8 cellular contexts compared by ENCODE assay signal in the genomic region with DNA sequence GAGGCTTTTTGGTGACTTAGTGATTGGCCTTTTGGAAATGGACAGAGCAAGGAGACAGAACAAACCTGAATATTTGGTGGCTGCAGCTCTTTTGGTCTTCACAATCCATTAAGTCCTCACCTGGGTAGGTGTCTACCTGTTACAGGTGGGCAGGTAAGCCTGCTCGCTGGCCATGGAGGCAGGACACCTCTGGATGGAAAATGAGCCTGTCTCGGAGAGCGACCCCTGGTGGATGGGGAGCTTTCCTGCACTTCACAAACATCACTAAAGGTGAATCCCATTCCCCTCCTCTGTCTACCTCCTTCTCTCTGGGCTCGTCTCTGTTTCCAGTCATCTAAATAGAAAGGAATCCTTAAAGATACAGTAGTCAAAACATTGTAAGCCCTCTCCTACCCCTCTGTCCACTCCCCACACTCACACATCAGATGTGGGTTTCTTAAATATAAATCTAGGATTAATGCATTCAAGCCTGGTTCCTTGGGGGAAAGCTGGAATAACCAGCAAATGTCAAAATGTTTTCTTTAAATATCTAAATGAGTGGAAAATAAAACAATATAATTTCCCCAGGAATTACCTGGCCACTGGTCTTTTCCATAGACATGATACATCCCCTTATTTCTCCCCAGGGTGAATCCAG.
DNase-seq lines count a peak whose midpoint lies in the region; ATAC-seq and TF ChIP-seq lines count a peak whose summit lies in the region.

No MANE protein-coding gene starts in this region.

- no peak overlapping the region for H3K4me3 Mint-ChIP-seq in activated T-cell treated with anti-CD3 and anti-CD28 coated beads, Interleukin-2, amount 50 U/mL, for 72 hours

- H3K27me3 Mint-ChIP-seq in activated T-cell treated with anti-CD3 and anti-CD28 coated beads, Interleukin-2, amount 50 U/mL, for 72 hours (ENCODE audit: low read depth): no peaks in the 10 kb centered on the region

- no peaks in the 10 kb centered on the region; the same call in 1 of the 2 replicates for H3K9me3 ChIP-seq in OCI-LY3 (ENCODE audit: insufficient read depth, low read length)
- H3K9me3 ChIP-seq in iPS DF 6.9 (ENCODE audit: control insufficient read depth, insufficient read depth, low read length): no peaks in the 10 kb centered on the region

- H3K4me1 ChIP-seq in OCI-LY3 (ENCODE audit: low read length) (no peaks in the 10 kb centered on the region), iPS DF 6.9 (ENCODE audit: control insufficient read depth, insufficient read depth, low read length) (no peaks in the 10 kb centered on the region)

- DNase-seq in SKM-1 treated with dmso at 0.1 percent for 144 hours (lab: John Stamatoyannopoulos, UW; ENCODE audit: unreplicated experiment) (peak; percentile 35), SKM-1 (lab: John Stamatoyannopoulos, UW; ENCODE audit: unreplicated experiment) (no peak), iPS DF 6.9 (ENCODE audit: low read depth, low spot score) (peak; percentile 50), H4 (ENCODE audit: low spot score) (no peak)
- peak; percentile 49 to 56 for DNase-seq in activated T-cell treated with anti-CD3 and anti-CD28 coated beads, Interleukin-2, amount 50 U/mL, for 72 hours
- peak; percentile 3 for DNase-seq in stimulated activated CD8-positive, alpha-beta memory T cell treated with anti-CD3 and anti-CD28 coated beads, Interleukin-12 subunit alpha, Interleukin-12 subunit beta, amount 100 ng/mL, for 24 hours (ENCODE audit: extremely low read depth)

- no peak overlapping the region for H3K4me3 ChIP-seq in OCI-LY3 (ENCODE audit: low read length)
- no peak overlapping the region for H3K4me3 ChIP-seq in iPS DF 6.9 (ENCODE audit: low read length)

- H3K9me3 Mint-ChIP-seq in activated T-cell treated with anti-CD3 and anti-CD28 coated beads, Interleukin-2, amount 50 U/mL, for 72 hours: no peaks in the 10 kb centered on the region

- H3K9ac ChIP-seq in OCI-LY3 (ENCODE audit: low read length): no peak overlapping the region

- H4K20me1 ChIP-seq in OCI-LY3 (ENCODE audit: insufficient read depth, low read length): no peaks in the 10 kb centered on the region

- H3K27me3 ChIP-seq in OCI-LY3 (ENCODE audit: low read depth, low read length) (peaks cover 36% of the 10 kb centered on the region), iPS DF 6.9 (ENCODE audit: control insufficient read depth, insufficient read depth, low read length) (no peaks in the 10 kb centered on the region)

- no peaks in the 10 kb centered on the region for H3K36me3 ChIP-seq in OCI-LY3 (replicated peaks; ENCODE audit: low read depth, low read length)
- no peaks in the 10 kb centered on the region for H3K36me3 ChIP-seq in iPS DF 6.9 (ENCODE audit: control insufficient read depth, insufficient read depth, low read length)

- no peak overlapping the region for H3K4me2 ChIP-seq in OCI-LY3 (ENCODE audit: low read length)

- no peaks in the 10 kb centered on the region for H3K79me2 ChIP-seq in OCI-LY3 (ENCODE audit: low read length)

- no peak for ATAC-seq in activated T-cell treated with anti-CD3 and anti-CD28 coated beads, Interleukin-2, amount 50 U/mL, for 72 hours (replicated peaks in 1 of 2)
- no peak for ATAC-seq in GM18502 (IDR thresholded peaks at IDR 0.05; ENCODE audit: poor library complexity, unreplicated experiment)

- no peak overlapping the region for H3K27ac Mint-ChIP-seq in activated T-cell treated with anti-CD3 and anti-CD28 coated beads, Interleukin-2, amount 50 U/mL, for 72 hours

- H3K4me1 Mint-ChIP-seq in activated T-cell treated with anti-CD3 and anti-CD28 coated beads, Interleukin-2, amount 50 U/mL, for 72 hours (ENCODE audit: low read depth): peaks cover 8% of the 10 kb centered on the region

- H2AFZ ChIP-seq in OCI-LY3 (ENCODE audit: low read depth, low read length): no peak overlapping the region

- WGBS in iPS DF 6.9 (ENCODE audit: insufficient coverage, insufficient read length): no CpG with 5 or more reads among the region's 4 CpGs

- no peaks in the 10 kb centered on the region for H3K36me3 Mint-ChIP-seq in activated T-cell treated with anti-CD3 and anti-CD28 coated beads, Interleukin-2, amount 50 U/mL, for 72 hours (ENCODE audit: insufficient read depth in 2 of 2)

- H3K27ac ChIP-seq in OCI-LY3 (ENCODE audit: low read length): no peak overlapping the region
- H3K27ac ChIP-seq in iPS DF 6.9 (ENCODE audit: low read length): no peak overlapping the region

- TF ChIP-seq CTCF in OCI-LY3 (IDR thresholded peaks at IDR 0.05; ENCODE audit: low read depth, low read length): peak; percentile 82

Comparison
In these comparisons a context has a peak if more than half of its experiments do, and no peak if none do; other contexts are left out.
1. DNase-seq: peak in SKM-1 treated with dmso at 0.1 percent for 144 hours (single experiment), activated T-cell treated with anti-CD3 and anti-CD28 coated beads, Interleukin-2, amount 50 U/mL, for 72 hours (2 of 2), iPS DF 6.9 (single experiment) and stimulated activated CD8-positive, alpha-beta memory T cell treated with anti-CD3 and anti-CD28 coated beads, Interleukin-12 subunit alpha, Interleukin-12 subunit beta, amount 100 ng/mL, for 24 hours (single experiment); none in SKM-1 (single experiment) and H4 (single experiment).